Comparison of ENCODE assay signal across 9 cellular contexts in genomic region chr1:151909167-151910149, GRCh38. TPM values are rescaled to one million over a fixed set of nuclear protein-coding genes. Genes with fewer than 3 reads are reported as not detected.
A peak's percentile ranks its signal among the peaks of the same experiment; 100 is the strongest.
DNase-seq lines count a peak whose midpoint lies in the region; ATAC-seq, FAIRE-seq and TF ChIP-seq lines count a peak whose summit lies in the region.
"Had no signal": no experiment of that assay in that cellular context is flagged by ENCODE, and none has a peak within 500 bp of the region (broad histone marks: within the 10 kb centered on the region; RNA-seq: fewer than 3 reads in every experiment).

TSS of gene THEM4 (minus strand) at chr1:151909511. CDS start at chr1:151909458, 53 bp downstream.

- no peak for FAIRE-seq in kidney (lab: Jason Lieb, UNC)
- FAIRE-seq: A204.1 had no signal

- peak; percentile 97 for ATAC-seq in HG03025 (IDR thresholded peaks at IDR 0.05; ENCODE audit: low FRiP score, unreplicated experiment)

- peaks cover 4 to 8% of the 10 kb centered on the region in 2 donors for H3K4me1 ChIP-seq in kidney (ENCODE audit: control insufficient read depth in 1 of 2, insufficient read depth in 1 of 2, low read depth in 1 of 2, low read length in 2 of 2)

- H3K36me3 ChIP-seq in kidney (ENCODE audit: control insufficient read depth in 1 of 2, insufficient read depth in 2 of 2, low read length in 2 of 2), result no peaks in the 10 kb centered on the region

- peak; percentile 20 for TF ChIP-seq CTCF in kidney (IDR thresholded peaks at IDR 0.05; ENCODE audit: borderline replicate concordance, extremely low read depth, insufficient read depth)

- H3K4me3 ChIP-seq in kidney (ENCODE audit: low read length in 2 of 2), result peak within 1 kb of the TSS; percentile 89

- intact Hi-C loops in kidney (cut with DNase I), result no loop called here

- peak within 1 kb of the TSS; percentile 86 to 93 for H3K27ac ChIP-seq in kidney (ENCODE audit: low read depth in 2 of 2, low read length in 2 of 2)

- H3K9me3 ChIP-seq in kidney (ENCODE audit: control insufficient read depth in 1 of 2, low read length in 2 of 2), result peaks cover 0 to 13% of the 10 kb centered on the region in 2 donors

- peak within 1 kb of the TSS; percentile 96 to 98 for H3K9ac ChIP-seq in kidney (ENCODE audit: low read length in 2 of 2)

- DNase-seq in NCI-H1417 (lab: John Stamatoyannopoulos, UW), result peak; percentile 48 to 78 (median 69)
- DNase-seq in NCI-H1417 treated with DMSO at 0.1 percent for 48 hours (lab: John Stamatoyannopoulos, UW), result no peak
- peak; percentile 93 for DNase-seq in NCI-H226
- peak; percentile 97 for DNase-seq in activated CD4-positive, CD25-positive, alpha-beta regulatory T cell treated with anti-CD3 and anti-CD28 coated beads, Interleukin-2, amount 50 U/mL, for 72 hours
- peak; percentile 90 for DNase-seq in cerebellar cortex (ENCODE audit: low spot score)
- DNase-seq in kidney, result peak; percentile 99
- DNase-seq in stimulated activated CD4-positive, alpha-beta T cell treated with anti-CD3 and anti-CD28 coated beads, Interleukin-15, amount 100 ng/mL, for 1 hour (ENCODE audit: low read depth in 1 of 2, low spot score in 1 of 2), result peak; percentile 83 to 95

RNA-seq across cellular contexts. Expression of gene THEM4, which starts in this region (rescaled TPM):
- total RNA-seq in kidney, result 17.5 TPM
- 27.9 TPM for polyA plus RNA-seq in kidney (ENCODE audit: insufficient read depth, low read depth, low replicate concordance)
